8 cellular contexts compared by ENCODE assay signal in the genomic region with DNA sequence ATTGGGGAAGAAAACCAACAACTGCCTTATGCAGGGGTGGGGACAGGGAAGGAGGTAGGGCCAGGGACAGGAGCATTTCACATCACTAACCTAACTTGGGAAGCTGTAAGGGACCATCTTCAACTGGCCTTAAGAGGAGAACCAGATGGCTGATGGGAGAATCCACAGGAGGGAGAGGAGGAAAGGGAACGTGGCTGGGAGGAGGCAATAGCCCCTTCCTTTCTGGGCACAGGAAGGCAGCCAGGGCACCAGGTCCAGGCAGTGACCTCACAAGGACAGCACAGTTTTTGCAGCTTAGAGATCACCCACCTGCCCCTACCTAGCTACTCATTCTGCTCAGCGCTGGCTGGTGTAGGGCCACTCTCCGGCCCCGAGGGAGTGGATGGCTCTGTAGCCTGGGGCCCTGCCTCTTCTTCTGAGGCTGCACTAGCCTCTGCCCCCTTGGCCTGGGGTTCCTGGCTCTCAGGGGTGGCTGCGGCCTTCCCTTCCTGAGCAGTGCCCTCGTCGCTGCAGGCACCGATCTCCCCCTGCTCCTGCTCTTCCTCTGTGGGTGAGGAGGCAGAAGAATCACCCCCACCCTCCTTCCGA. TPM values are rescaled to one million over a fixed set of nuclear protein-coding genes. Genes with fewer than 3 reads are reported as not detected.
DNase-seq lines count a peak whose midpoint lies in the region; ATAC-seq, FAIRE-seq and TF ChIP-seq lines count a peak whose summit lies in the region.

No MANE protein-coding gene starts in this region.

- TF ChIP-seq CTCF in cardiac muscle cell (IDR thresholded peaks at IDR 0.05; ENCODE audit: low read depth, low read length): no peak
- no peak; the same call in 1 of the 2 replicates for TF ChIP-seq CTCF in HepG2 (CRISPR knock-in tag; IDR thresholded peaks at IDR 0.05)
- TF ChIP-seq CTCF in uterus (IDR thresholded peaks at IDR 0.05): no peak

- peak overlapping the region; percentile 91 for H3K9ac ChIP-seq in HepG2 (ENCODE audit: insufficient read depth, low read depth, low read length)

- TF ChIP-seq POLR2A in HepG2 (IDR thresholded peaks at IDR 0.05; ENCODE audit: insufficient read depth in 1 of 2, low read depth in 2 of 2, low read length in 2 of 2): peak in 1 of 2 experiments; percentile 54; a peak in 3 of 4 replicates
- TF ChIP-seq POLR2A in uterus (IDR thresholded peaks at IDR 0.05): no peak
- TF ChIP-seq POLR2A in H54 (IDR thresholded peaks at IDR 0.05; ENCODE audit: low read depth, low read length): no peak

- H3K4me2 ChIP-seq in HepG2 (ENCODE audit: low read depth, low read length): peak overlapping the region; percentile 93

- 68% methylated on average over 8 of the region's 9 CpGs for WGBS in HepG2 (ENCODE audit: low lambda C conversion rate)

- H3K9me3 ChIP-seq in cardiac muscle cell (ENCODE audit: low read depth) (no peaks in the 10 kb centered on the region), HepG2 (ENCODE audit: low read length) (no peaks in the 10 kb centered on the region), uterus (no peaks in the 10 kb centered on the region)

- no peak for TF ChIP-seq EP300 in HepG2 (IDR thresholded peaks at IDR 0.05; ENCODE audit: low read depth in 2 of 2, low read length in 2 of 2)
- no peak for TF ChIP-seq EP300 in HepG2 (CRISPR knock-in tag; IDR thresholded peaks at IDR 0.05; ENCODE audit: borderline replicate concordance)

- peak overlapping the region; percentile 55 to 97 for H3K27ac Mint-ChIP-seq in activated naive CD4-positive, alpha-beta T cell treated with anti-CD3 and anti-CD28 coated beads, Interleukin-2, amount 50 U/mL, for 72 hours

- H3K27ac ChIP-seq in cardiac muscle cell (no peak overlapping the region), HepG2 (ENCODE audit: extremely low read length, insufficient read depth, low read length) (peak overlapping the region; percentile 68), uterus (peak overlapping the region; percentile 72 to 82)

- intact Hi-C loops in Right ventricle myocardium inferior (cut with DNase I) (no loop called here), HepG2 (cut with micrococcal nuclease; ENCODE audit: unreplicated experiment) (loop anchor here (10.0 kb wide), 1 partner anchor 60 kb away; a partner anchor contains a TSS), uterus (cut with DNase I; ENCODE audit: low total_unique reads) (no loop called here)

- no peak for TF ChIP-seq RAD21 in HepG2 (CRISPR knock-in tag; IDR thresholded peaks at IDR 0.05)

- H3K36me3 Mint-ChIP-seq in activated naive CD4-positive, alpha-beta T cell treated with anti-CD3 and anti-CD28 coated beads, Interleukin-2, amount 50 U/mL, for 72 hours: peaks cover 0 to 6% of the 10 kb centered on the region in 2 donors

- DNase-seq in cardiac muscle cell (ENCODE audit: low read depth in 1 of 2, low spot score in 1 of 2): peak in 1 of 2 donors; percentile 18
- DNase-seq in Right ventricle myocardium inferior (ENCODE audit: missing footprints): no peak
- DNase-seq in activated naive CD4-positive, alpha-beta T cell treated with anti-CD3 and anti-CD28 coated beads, Interleukin-2, amount 50 U/mL, for 72 hours (ENCODE audit: low spot score in 2 of 2): no peak
- no peak for DNase-seq in HepG2 (ENCODE audit: low spot score)
- no peak for DNase-seq in uterus
- no peak for DNase-seq in H54 (ENCODE audit: insufficient read length, low spot score)

- in situ Hi-C loops in HepG2 (cut with HindIII; ENCODE audit: extremely low pct_ligation_motif_present, low pct_unique_long_range_greater_than_20kb): no loop called here

- H3K36me3 ChIP-seq in cardiac muscle cell (peaks cover 23% of the 10 kb centered on the region), HepG2 (replicated peaks in 1 of 2; ENCODE audit: control insufficient read depth in 1 of 2, insufficient read depth in 2 of 2, low read length in 2 of 2) (peaks cover 24 to 50% of the 10 kb centered on the region in 2 experiments), uterus (no peaks in the 10 kb centered on the region)

- H3K4me1 ChIP-seq in cardiac muscle cell (ENCODE audit: low read depth) (peaks cover 7% of the 10 kb centered on the region), HepG2 (ENCODE audit: insufficient read depth, low read length) (peaks cover 50% of the 10 kb centered on the region), uterus (peaks cover 0 to 4% of the 10 kb centered on the region in 2 donors)

- CTCF ChIA-PET in HepG2 (lab: Yijun Ruan, JAX; ENCODE audit: low intra/inter-chr PET ratio, low total read pairs): interaction anchor here (0.8 to 1.7 kb wide), 2 partner anchors 16 to 79 kb away, joined by 4 read pairs; no protein-coding TSS in a partner anchor

- H3K4me3 ChIP-seq in cardiac muscle cell (peak overlapping the region; percentile 100), HepG2 (replicated peaks in 1 of 3; ENCODE audit: insufficient read depth in 1 of 3, low read depth in 2 of 3, low read length in 3 of 3) (peak overlapping the region; percentile 70 to 95 (median 84)), uterus (peak overlapping the region; percentile 45 to 81)

- H3K9me3 Mint-ChIP-seq in activated naive CD4-positive, alpha-beta T cell treated with anti-CD3 and anti-CD28 coated beads, Interleukin-2, amount 50 U/mL, for 72 hours: no peaks in the 10 kb centered on the region

- peaks cover 14% of the 10 kb centered on the region for H4K20me1 ChIP-seq in HepG2 (ENCODE audit: insufficient read depth, low read length)

- no peak overlapping the region for H2AFZ ChIP-seq in HepG2 (ENCODE audit: low read length)

- H3K27me3 ChIP-seq in cardiac muscle cell (no peaks in the 10 kb centered on the region), HepG2 (ENCODE audit: control insufficient read depth in 1 of 2, insufficient read depth in 2 of 2, low read length in 2 of 2) (no peaks in the 10 kb centered on the region; a peak in 1 of 5 replicates), uterus (no peaks in the 10 kb centered on the region)

- FAIRE-seq in HepG2 (lab: Jason Lieb, UNC): no peak
- no peak for FAIRE-seq in H54 (lab: Jason Lieb, UNC)

- POLR2A ChIA-PET in HepG2 (lab: Yijun Ruan, JAX): interaction anchor here (0.9 to 4.8 kb wide), 7 partner anchors 11 to 119 kb away, joined by 3 to 84 read pairs (median 5); no protein-coding TSS in a partner anchor

- no peak for ATAC-seq in Right ventricle myocardium inferior
- peak in 1 of 2 donors; percentile 6 for ATAC-seq in activated naive CD4-positive, alpha-beta T cell treated with anti-CD3 and anti-CD28 coated beads, Interleukin-2, amount 50 U/mL, for 72 hours
- peak; percentile 1; the same call in 2 of the 3 replicates for ATAC-seq in HepG2
- no peak for ATAC-seq in GM21825 (IDR thresholded peaks at IDR 0.05; ENCODE audit: unreplicated experiment)
- no peak for ATAC-seq in GM21423 (IDR thresholded peaks at IDR 0.05; ENCODE audit: unreplicated experiment)

- H3K79me2 ChIP-seq in HepG2 (ENCODE audit: insufficient read depth, low read length): peaks cover 14% of the 10 kb centered on the region

- no TSS peak for BruUV-seq in HepG2 (replicated peaks; lab: Mats Ljungman, UMichigan)

RNA-seq across cellular contexts. Expression of a gene that starts 1.7 kb away (rescaled TPM):
- 263 and 317 TPM in 2 replicates for total RNA-seq in cardiac muscle cell
- 435 and 587 TPM in 2 replicates for polyA plus RNA-seq in cardiac muscle cell
- total RNA-seq in Right ventricle myocardium inferior: 28.5 TPM
- total RNA-seq in activated naive CD4-positive, alpha-beta T cell treated with anti-CD3 and anti-CD28 coated beads, Interleukin-2, amount 50 U/mL, for 72 hours: 10 to 100 TPM; 10.6 to 47.0 TPM
- total RNA-seq in HepG2 (2016; rRNA removed; fragmentation: Illumina TruSeq; extraction: Trizol): 81.9 and 85.1 TPM in 2 replicates
- 39.3 and 48.2 TPM in 2 replicates for total RNA-seq in HepG2 (2016; cell fraction: cytosol; rRNA removed; fragmentation: Illumina TruSeq; extraction: Trizol; ENCODE audit: low read depth)
- total RNA-seq in HepG2 (2016; cell fraction: insoluble cytoplasmic fraction; rRNA removed; fragmentation: Illumina TruSeq; extraction: Trizol): 79.9 and 80.4 TPM in 2 replicates
- total RNA-seq in HepG2 (2016; cell fraction: membrane; rRNA removed; fragmentation: Illumina TruSeq; extraction: Trizol): 99.4 and 121 TPM in 2 replicates
- total RNA-seq in HepG2 (2016; cell fraction: nucleus; rRNA removed; fragmentation: Illumina TruSeq; extraction: Trizol): 41.2 and 48.0 TPM in 2 replicates
- 134 and 155 TPM in 2 replicates for polyA plus RNA-seq in HepG2 (2011; rRNA removed)
- polyA plus RNA-seq in HepG2 (2011; cell fraction: cytosol; rRNA removed): 175 and 198 TPM in 2 replicates
- 42.9 and 54.2 TPM in 2 replicates for polyA plus RNA-seq in HepG2 (2011; cell fraction: nucleus; rRNA removed)
- polyA plus RNA-seq in HepG2 (2012): 93.4 and 110 TPM in 2 replicates
- polyA plus RNA-seq in HepG2 (2016; cell fraction: cytosol; fragmentation: Illumina TruSeq; extraction: Trizol; ENCODE audit: low read depth): 130 and 155 TPM in 2 replicates
- 249 and 301 TPM in 2 replicates for polyA plus RNA-seq in HepG2 (2016; cell fraction: insoluble cytoplasmic fraction; fragmentation: Illumina TruSeq; extraction: Trizol; ENCODE audit: low read depth)
- polyA plus RNA-seq in HepG2 (2016; cell fraction: membrane; fragmentation: Illumina TruSeq; extraction: Trizol; ENCODE audit: low read depth): 253 and 267 TPM in 2 replicates
- polyA plus RNA-seq in HepG2 (2016; cell fraction: nucleus; fragmentation: Illumina TruSeq; extraction: Trizol; ENCODE audit: insufficient read depth, low read depth): 142 and 146 TPM in 2 replicates
- polyA minus RNA-seq in HepG2 (2011; rRNA and poly(A)+ RNA removed; ENCODE audit: low replicate concordance): 31.7 and 183 TPM in 2 replicates
- polyA minus RNA-seq in HepG2 (2011; cell fraction: cytosol; rRNA and poly(A)+ RNA removed): 56.3 and 59.3 TPM in 2 replicates
- polyA minus RNA-seq in HepG2 (2011; cell fraction: nucleus; rRNA and poly(A)+ RNA removed): 34.6 and 44.4 TPM in 2 replicates
- total RNA-seq in uterus: 10 to 100 TPM; 14.7 to 93.3 (median 53.0) TPM

RNA-seq across cellular contexts. Expression of a gene that starts 27.9 kb away (rescaled TPM):
- total RNA-seq in cardiac muscle cell: 8.6 and 12.0 TPM in 2 replicates
- polyA plus RNA-seq in cardiac muscle cell: 8.7 and 12.3 TPM in 2 replicates
- total RNA-seq in Right ventricle myocardium inferior: 2.4 TPM
- 1 to 10 TPM; 6.7 to 9.7 TPM for total RNA-seq in activated naive CD4-positive, alpha-beta T cell treated with anti-CD3 and anti-CD28 coated beads, Interleukin-2, amount 50 U/mL, for 72 hours
- total RNA-seq in HepG2 (2016; rRNA removed; fragmentation: Illumina TruSeq; extraction: Trizol): 0.31 and 3.2 TPM in 2 replicates
- 0.71 TPM in 1 of 2 replicates, not detected in the other for total RNA-seq in HepG2 (2016; cell fraction: cytosol; rRNA removed; fragmentation: Illumina TruSeq; extraction: Trizol; ENCODE audit: low read depth)
- total RNA-seq in HepG2 (2016; cell fraction: insoluble cytoplasmic fraction; rRNA removed; fragmentation: Illumina TruSeq; extraction: Trizol): 0.46 and 3.1 TPM in 2 replicates
- total RNA-seq in HepG2 (2016; cell fraction: membrane; rRNA removed; fragmentation: Illumina TruSeq; extraction: Trizol): 0.12 and 0.65 TPM in 2 replicates
- total RNA-seq in HepG2 (2016; cell fraction: nucleus; rRNA removed; fragmentation: Illumina TruSeq; extraction: Trizol): 3.2 and 5.0 TPM in 2 replicates
- polyA plus RNA-seq in HepG2 (2011; rRNA removed): 17.6 and 21.8 TPM in 2 replicates
- polyA plus RNA-seq in HepG2 (2011; cell fraction: cytosol; rRNA removed): 2.4 and 5.1 TPM in 2 replicates
- 142 and 179 TPM in 2 replicates for polyA plus RNA-seq in HepG2 (2011; cell fraction: nucleus; rRNA removed)
- polyA plus RNA-seq in HepG2 (2012): 7.7 and 16.0 TPM in 2 replicates
- polyA plus RNA-seq in HepG2 (2016; cell fraction: cytosol; fragmentation: Illumina TruSeq; extraction: Trizol; ENCODE audit: low read depth): 0.22 and 0.24 TPM in 2 replicates
- polyA plus RNA-seq in HepG2 (2016; cell fraction: insoluble cytoplasmic fraction; fragmentation: Illumina TruSeq; extraction: Trizol; ENCODE audit: low read depth): 0.81 and 0.98 TPM in 2 replicates
- polyA plus RNA-seq in HepG2 (2016; cell fraction: membrane; fragmentation: Illumina TruSeq; extraction: Trizol; ENCODE audit: low read depth): 0.13 and 0.55 TPM in 2 replicates
- polyA plus RNA-seq in HepG2 (2016; cell fraction: nucleus; fragmentation: Illumina TruSeq; extraction: Trizol; ENCODE audit: insufficient read depth, low read depth): 26.3 and 28.4 TPM in 2 replicates
- polyA minus RNA-seq in HepG2 (2011; rRNA and poly(A)+ RNA removed; ENCODE audit: low replicate concordance): 6.1 and 8.3 TPM in 2 replicates
- 1.3 and 1.8 TPM in 2 replicates for polyA minus RNA-seq in HepG2 (2011; cell fraction: cytosol; rRNA and poly(A)+ RNA removed)
- 16.6 and 17.9 TPM in 2 replicates for polyA minus RNA-seq in HepG2 (2011; cell fraction: nucleus; rRNA and poly(A)+ RNA removed)
- 10 to 100 TPM in 2 of 4 donors, 1 to 10 TPM in 1, not detected in 1; 5.2 to 20.2 (median 14.4) TPM for total RNA-seq in uterus

RNA-seq across cellular contexts. Expression of a gene that starts 28.0 kb away (rescaled TPM):
- total RNA-seq in cardiac muscle cell (2.3 and 8.0 TPM in 2 replicates), Right ventricle myocardium inferior (1.2 TPM), HepG2 (2016; rRNA removed; fragmentation: Illumina TruSeq; extraction: Trizol) (0.62 and 1.0 TPM in 2 replicates), uterus (10 to 100 TPM in 1 of 4 donors, under 1 TPM in 1, not detected in 2; 0.35 to 21.3 TPM)
- polyA plus RNA-seq in cardiac muscle cell (4.5 and 4.7 TPM in 2 replicates), HepG2 (2011; rRNA removed) (1.1 and 2.0 TPM in 2 replicates)
- total RNA-seq in activated naive CD4-positive, alpha-beta T cell treated with anti-CD3 and anti-CD28 coated beads, Interleukin-2, amount 50 U/mL, for 72 hours: 1 to 10 TPM; 1.2 to 1.7 TPM
- total RNA-seq in HepG2 (2016; cell fraction: cytosol; rRNA removed; fragmentation: Illumina TruSeq; extraction: Trizol; ENCODE audit: low read depth): not detected in 2 replicates
- total RNA-seq in HepG2 (2016; cell fraction: insoluble cytoplasmic fraction; rRNA removed; fragmentation: Illumina TruSeq; extraction: Trizol): 2.0 TPM in 1 of 2 replicates, not detected in the other
- 0.53 TPM in 1 of 2 replicates, not detected in the other for total RNA-seq in HepG2 (2016; cell fraction: membrane; rRNA removed; fragmentation: Illumina TruSeq; extraction: Trizol)
- 0.85 and 3.2 TPM in 2 replicates for total RNA-seq in HepG2 (2016; cell fraction: nucleus; rRNA removed; fragmentation: Illumina TruSeq; extraction: Trizol)
- polyA plus RNA-seq in HepG2 (2011; cell fraction: cytosol; rRNA removed): 0.31 and 0.35 TPM in 2 replicates
- 5.2 and 6.5 TPM in 2 replicates for polyA plus RNA-seq in HepG2 (2011; cell fraction: nucleus; rRNA removed)
- 5.4 and 6.5 TPM in 2 replicates for polyA plus RNA-seq in HepG2 (2012)
- polyA plus RNA-seq in HepG2 (2016; cell fraction: cytosol; fragmentation: Illumina TruSeq; extraction: Trizol; ENCODE audit: low read depth): not detected in 2 replicates
- 0.23 TPM in 1 of 2 replicates, not detected in the other for polyA plus RNA-seq in HepG2 (2016; cell fraction: insoluble cytoplasmic fraction; fragmentation: Illumina TruSeq; extraction: Trizol; ENCODE audit: low read depth)
- polyA plus RNA-seq in HepG2 (2016; cell fraction: membrane; fragmentation: Illumina TruSeq; extraction: Trizol; ENCODE audit: low read depth): 0.43 TPM in 1 of 2 replicates, not detected in the other
- 3.9 TPM in 2 replicates for polyA plus RNA-seq in HepG2 (2016; cell fraction: nucleus; fragmentation: Illumina TruSeq; extraction: Trizol; ENCODE audit: insufficient read depth, low read depth)
- polyA minus RNA-seq in HepG2 (2011; rRNA and poly(A)+ RNA removed; ENCODE audit: low replicate concordance): 1.1 and 2.7 TPM in 2 replicates
- polyA minus RNA-seq in HepG2 (2011; cell fraction: cytosol; rRNA and poly(A)+ RNA removed): not detected in 2 replicates
- 2.3 and 3.6 TPM in 2 replicates for polyA minus RNA-seq in HepG2 (2011; cell fraction: nucleus; rRNA and poly(A)+ RNA removed)

RNA-seq across cellular contexts. Expression of a gene that starts 42.5 kb away (rescaled TPM):
- total RNA-seq in cardiac muscle cell (67.6 and 76.9 TPM in 2 replicates), Right ventricle myocardium inferior (40.6 TPM), HepG2 (2016; rRNA removed; fragmentation: Illumina TruSeq; extraction: Trizol) (93.5 and 109 TPM in 2 replicates), uterus (100 to 1,000 TPM in 1 of 4 donors, 10 to 100 TPM in 3; 27.4 to 161 (median 91.2) TPM)
- polyA plus RNA-seq in cardiac muscle cell (96.8 and 110 TPM in 2 replicates), HepG2 (2011; rRNA removed) (189 and 190 TPM in 2 replicates)
- 100 to 1,000 TPM; 185 to 200 TPM for total RNA-seq in activated naive CD4-positive, alpha-beta T cell treated with anti-CD3 and anti-CD28 coated beads, Interleukin-2, amount 50 U/mL, for 72 hours
- total RNA-seq in HepG2 (2016; cell fraction: cytosol; rRNA removed; fragmentation: Illumina TruSeq; extraction: Trizol; ENCODE audit: low read depth): 18.6 and 19.6 TPM in 2 replicates
- 97.8 and 111 TPM in 2 replicates for total RNA-seq in HepG2 (2016; cell fraction: insoluble cytoplasmic fraction; rRNA removed; fragmentation: Illumina TruSeq; extraction: Trizol)
- total RNA-seq in HepG2 (2016; cell fraction: membrane; rRNA removed; fragmentation: Illumina TruSeq; extraction: Trizol): 26.5 and 28.5 TPM in 2 replicates
- total RNA-seq in HepG2 (2016; cell fraction: nucleus; rRNA removed; fragmentation: Illumina TruSeq; extraction: Trizol): 69.7 and 73.3 TPM in 2 replicates
- 126 and 169 TPM in 2 replicates for polyA plus RNA-seq in HepG2 (2011; cell fraction: cytosol; rRNA removed)
- 278 and 321 TPM in 2 replicates for polyA plus RNA-seq in HepG2 (2011; cell fraction: nucleus; rRNA removed)
- polyA plus RNA-seq in HepG2 (2012): 146 and 207 TPM in 2 replicates
- 9.8 and 9.9 TPM in 2 replicates for polyA plus RNA-seq in HepG2 (2016; cell fraction: cytosol; fragmentation: Illumina TruSeq; extraction: Trizol; ENCODE audit: low read depth)
- polyA plus RNA-seq in HepG2 (2016; cell fraction: insoluble cytoplasmic fraction; fragmentation: Illumina TruSeq; extraction: Trizol; ENCODE audit: low read depth): 105 and 112 TPM in 2 replicates
- polyA plus RNA-seq in HepG2 (2016; cell fraction: membrane; fragmentation: Illumina TruSeq; extraction: Trizol; ENCODE audit: low read depth): 15.6 and 18.2 TPM in 2 replicates
- 128 and 133 TPM in 2 replicates for polyA plus RNA-seq in HepG2 (2016; cell fraction: nucleus; fragmentation: Illumina TruSeq; extraction: Trizol; ENCODE audit: insufficient read depth, low read depth)
- polyA minus RNA-seq in HepG2 (2011; rRNA and poly(A)+ RNA removed; ENCODE audit: low replicate concordance): 165 and 166 TPM in 2 replicates
- polyA minus RNA-seq in HepG2 (2011; cell fraction: cytosol; rRNA and poly(A)+ RNA removed): 54.2 and 56.9 TPM in 2 replicates
- polyA minus RNA-seq in HepG2 (2011; cell fraction: nucleus; rRNA and poly(A)+ RNA removed): 145 and 189 TPM in 2 replicates

RNA-seq across cellular contexts. Expression of a gene that starts 59.9 kb away (rescaled TPM):
- total RNA-seq in cardiac muscle cell (78.7 and 79.5 TPM in 2 replicates), Right ventricle myocardium inferior (41.8 TPM), HepG2 (2016; rRNA removed; fragmentation: Illumina TruSeq; extraction: Trizol) (33.2 and 40.3 TPM in 2 replicates), uterus (10 to 100 TPM; 25.9 to 77.4 (median 65.2) TPM)
- polyA plus RNA-seq in cardiac muscle cell (56.2 and 56.7 TPM in 2 replicates), HepG2 (2011; rRNA removed) (64.2 and 81.8 TPM in 2 replicates)
- total RNA-seq in activated naive CD4-positive, alpha-beta T cell treated with anti-CD3 and anti-CD28 coated beads, Interleukin-2, amount 50 U/mL, for 72 hours: 10 to 100 TPM; 41.8 to 53.0 TPM
- total RNA-seq in HepG2 (2016; cell fraction: cytosol; rRNA removed; fragmentation: Illumina TruSeq; extraction: Trizol; ENCODE audit: low read depth): 10.7 and 10.9 TPM in 2 replicates
- total RNA-seq in HepG2 (2016; cell fraction: insoluble cytoplasmic fraction; rRNA removed; fragmentation: Illumina TruSeq; extraction: Trizol): 35.8 and 41.1 TPM in 2 replicates
- total RNA-seq in HepG2 (2016; cell fraction: membrane; rRNA removed; fragmentation: Illumina TruSeq; extraction: Trizol): 15.7 and 16.3 TPM in 2 replicates
- total RNA-seq in HepG2 (2016; cell fraction: nucleus; rRNA removed; fragmentation: Illumina TruSeq; extraction: Trizol): 35.4 and 45.5 TPM in 2 replicates
- 39.7 and 41.1 TPM in 2 replicates for polyA plus RNA-seq in HepG2 (2011; cell fraction: cytosol; rRNA removed)
- 145 and 160 TPM in 2 replicates for polyA plus RNA-seq in HepG2 (2011; cell fraction: nucleus; rRNA removed)
- 41.1 and 50.3 TPM in 2 replicates for polyA plus RNA-seq in HepG2 (2012)
- polyA plus RNA-seq in HepG2 (2016; cell fraction: cytosol; fragmentation: Illumina TruSeq; extraction: Trizol; ENCODE audit: low read depth): 2.1 and 2.8 TPM in 2 replicates
- 28.1 and 29.2 TPM in 2 replicates for polyA plus RNA-seq in HepG2 (2016; cell fraction: insoluble cytoplasmic fraction; fragmentation: Illumina TruSeq; extraction: Trizol; ENCODE audit: low read depth)
- polyA plus RNA-seq in HepG2 (2016; cell fraction: membrane; fragmentation: Illumina TruSeq; extraction: Trizol; ENCODE audit: low read depth): 5.8 and 6.2 TPM in 2 replicates
- 54.5 and 62.2 TPM in 2 replicates for polyA plus RNA-seq in HepG2 (2016; cell fraction: nucleus; fragmentation: Illumina TruSeq; extraction: Trizol; ENCODE audit: insufficient read depth, low read depth)
- 42.3 and 46.5 TPM in 2 replicates for polyA minus RNA-seq in HepG2 (2011; rRNA and poly(A)+ RNA removed; ENCODE audit: low replicate concordance)
- polyA minus RNA-seq in HepG2 (2011; cell fraction: cytosol; rRNA and poly(A)+ RNA removed): 22.8 and 24.4 TPM in 2 replicates
- polyA minus RNA-seq in HepG2 (2011; cell fraction: nucleus; rRNA and poly(A)+ RNA removed): 68.5 and 83.3 TPM in 2 replicates
